Comparison of ENCODE assay signal across 9 cellular contexts in the genomic region with DNA sequence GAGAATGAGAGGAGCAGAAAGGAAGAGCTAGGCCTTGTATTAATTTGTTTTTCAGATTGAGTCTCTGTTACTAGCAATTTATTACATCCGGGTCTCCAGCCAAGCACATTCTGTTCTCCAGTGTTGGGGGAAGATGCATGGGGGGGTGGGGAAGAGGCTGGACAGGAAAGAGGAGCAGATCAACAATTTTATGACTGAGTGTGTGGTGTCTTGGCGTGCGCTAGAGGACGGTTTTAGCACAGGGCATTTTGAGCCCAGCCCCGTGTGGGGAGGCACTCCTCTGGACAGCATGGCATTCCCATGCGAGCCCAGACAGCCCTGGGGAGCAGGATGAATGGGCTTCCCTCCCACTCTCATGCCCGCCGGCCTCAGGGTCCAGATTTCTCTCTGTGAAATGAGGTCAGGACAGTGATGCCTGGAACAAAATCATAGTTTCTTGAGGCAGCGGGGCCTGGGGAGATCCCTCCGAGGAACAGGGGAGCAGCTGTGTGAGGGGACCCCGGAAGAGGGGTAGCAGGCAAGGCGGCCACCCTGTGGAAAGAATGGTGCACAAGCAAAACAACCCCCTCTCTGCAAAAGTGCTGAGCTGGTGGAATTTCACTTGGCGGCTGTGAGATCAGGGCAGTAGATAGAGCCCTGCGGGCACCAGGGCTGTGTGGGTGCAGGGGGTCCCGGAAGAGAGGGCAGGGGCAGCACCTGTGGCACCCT. TPM values are rescaled to one million over a fixed set of nuclear protein-coding genes. Genes with fewer than 3 reads are reported as not detected.
DNase-seq lines count a peak whose midpoint lies in the region; ATAC-seq, FAIRE-seq and TF ChIP-seq lines count a peak whose summit lies in the region.
"Had no signal": no experiment of that assay in that cellular context is flagged by ENCODE, and none has a peak within 500 bp of the region (broad histone marks: within the 10 kb centered on the region; RNA-seq: fewer than 3 reads in every experiment).

No MANE protein-coding gene starts in this region.

- H3K9me3 Mint-ChIP-seq in activated T-helper 2 cell treated with anti-CD3 and anti-CD28 coated beads, Interferon-gamma antibody, Interleukin-2, Interleukin-4, amounts not matched to agents 10 μg/mL and 5 μg/mL and 100 μg/mL, durations not matched to agents 14 hours and 24 hours and 36 hours: no peaks in the 10 kb centered on the region

- no peak overlapping the region for H3K27ac Mint-ChIP-seq in activated T-helper 2 cell treated with anti-CD3 and anti-CD28 coated beads, Interferon-gamma antibody, Interleukin-2, Interleukin-4, amounts not matched to agents 10 μg/mL and 5 μg/mL and 100 μg/mL, durations not matched to agents 14 hours and 24 hours and 36 hours

- H3K36me3 ChIP-seq in endothelial cell of umbilical vein (ENCODE audit: control insufficient read depth in 2 of 2, extremely low read depth in 1 of 2, insufficient read depth in 2 of 2, low read length in 2 of 2): no peaks in the 10 kb centered on the region
- H3K36me3 ChIP-seq in stomach smooth muscle (ENCODE audit: control insufficient read depth in 2 of 2, insufficient read depth in 2 of 2, low read length in 2 of 2): no peaks in the 10 kb centered on the region
- no peaks in the 10 kb centered on the region for H3K36me3 ChIP-seq in WERI-Rb-1

- no peaks in the 10 kb centered on the region for H4K20me1 ChIP-seq in endothelial cell of umbilical vein (replicated peaks; ENCODE audit: control insufficient read depth, extremely low read depth, insufficient read depth, low read length)

- H3K4me1 Mint-ChIP-seq in activated T-helper 2 cell treated with anti-CD3 and anti-CD28 coated beads, Interferon-gamma antibody, Interleukin-2, Interleukin-4, amounts not matched to agents 10 μg/mL and 5 μg/mL and 100 μg/mL, durations not matched to agents 14 hours and 24 hours and 36 hours (ENCODE audit: low read depth): no peaks in the 10 kb centered on the region

- H3K9me3 ChIP-seq in endothelial cell of umbilical vein (replicated peaks; ENCODE audit: control insufficient read depth, insufficient read depth, low read length) (no peaks in the 10 kb centered on the region), stomach smooth muscle (ENCODE audit: control insufficient read depth in 2 of 2, low read length in 2 of 2) (no peaks in the 10 kb centered on the region), WERI-Rb-1 (ENCODE audit: severe bottlenecking) (no peaks in the 10 kb centered on the region)

- DNase-seq in LHCN-M2 (ENCODE audit: low read depth) (peak; percentile 68), endothelial cell of umbilical vein (ENCODE audit: low read depth, low spot score) (peak; percentile 50), medulla oblongata (ENCODE audit: extremely low spot score) (peak; percentile 40), NCI-H748 (lab: John Stamatoyannopoulos, UW; ENCODE audit: unreplicated experiment) (no peak), WERI-Rb-1 (no peak)
- no peak for DNase-seq in activated T-helper 2 cell treated with anti-CD3 and anti-CD28 coated beads, Interferon-gamma antibody, Interleukin-2, Interleukin-4, amounts not matched to agents 10 μg/mL and 5 μg/mL and 100 μg/mL, durations not matched to agents 14 hours and 24 hours and 36 hours (ENCODE audit: low spot score)

- no peak for TF ChIP-seq CTCF in endothelial cell of umbilical vein (IDR thresholded peaks at IDR 0.05; ENCODE audit: extremely low read depth in 1 of 2, insufficient read depth in 1 of 2, low read depth in 1 of 2, low read length in 2 of 2)
- TF ChIP-seq CTCF in WERI-Rb-1 (IDR thresholded peaks at IDR 0.05; ENCODE audit: low read depth, low read length): no peak

- H3K27ac ChIP-seq in endothelial cell of umbilical vein (ENCODE audit: insufficient read depth, low read depth, low read length): peak overlapping the region; percentile 6
- H3K27ac ChIP-seq in stomach smooth muscle (ENCODE audit: low read length): peak overlapping the region; percentile 55
- no peak overlapping the region for H3K27ac ChIP-seq in WERI-Rb-1

- H3K4me3 ChIP-seq in endothelial cell of umbilical vein (replicated peaks in 1 of 3; ENCODE audit: insufficient read depth in 1 of 3, low read depth in 1 of 3, low read length in 3 of 3): no peak overlapping the region
- H3K4me3 ChIP-seq in stomach smooth muscle (ENCODE audit: low read length in 2 of 2): peak overlapping the region in 1 of 2 donors; percentile 8
- H3K4me3 ChIP-seq in WERI-Rb-1 (ENCODE audit: low read depth, low read length): no peak overlapping the region

- no peaks in the 10 kb centered on the region for H3K9me1 ChIP-seq in endothelial cell of umbilical vein (replicated peaks; ENCODE audit: control insufficient read depth, extremely low read depth, insufficient read depth, low read length)

- CTCF ChIA-PET in endothelial cell of umbilical vein (lab: Charles Lee): interaction anchor here (0.6 to 2.7 kb wide), 11 partner anchors 9 to 309 kb away, joined by 3 to 24 read pairs (median 4); a partner anchor contains a TSS

- H3K4me3 Mint-ChIP-seq in activated T-helper 2 cell treated with anti-CD3 and anti-CD28 coated beads, Interferon-gamma antibody, Interleukin-2, Interleukin-4, amounts not matched to agents 10 μg/mL and 5 μg/mL and 100 μg/mL, durations not matched to agents 14 hours and 24 hours and 36 hours (ENCODE audit: low read depth): no peak overlapping the region

- POLR2A ChIA-PET in endothelial cell of umbilical vein (lab: Charles Lee): no interaction called here

- peak; percentile 89 for FAIRE-seq in endothelial cell of umbilical vein (lab: Jason Lieb, UNC)
- FAIRE-seq: G401.6 had no signal

- H3K4me1 ChIP-seq in endothelial cell of umbilical vein (ENCODE audit: control insufficient read depth, extremely low read depth, insufficient read depth, low read length): peaks cover 25% of the 10 kb centered on the region
- H3K4me1 ChIP-seq in stomach smooth muscle (ENCODE audit: control insufficient read depth, insufficient read depth, low read length): peaks cover 33% of the 10 kb centered on the region

- dilution Hi-C loops in endothelial cell of umbilical vein (cut with MboI; ENCODE audit: extremely low pct_ligation_motif_present, low sequenced_read_pairs): no loop called here

- H3K4me2 ChIP-seq in endothelial cell of umbilical vein (ENCODE audit: insufficient read depth, low read length): peak overlapping the region; percentile 23

- ATAC-seq in SK-N-SH treated with all-trans-retinoic acid at 6 μM for 48 hours: no peak

- no TSS peak for BruUV-seq in endothelial cell of umbilical vein (replicated peaks; lab: Mats Ljungman, UMichigan)

- H3K27me3 ChIP-seq in endothelial cell of umbilical vein (ENCODE audit: control insufficient read depth in 2 of 2, insufficient read depth in 2 of 2, low read length in 2 of 2) (no peaks in the 10 kb centered on the region), stomach smooth muscle (ENCODE audit: control insufficient read depth in 1 of 2, insufficient read depth in 2 of 2, low read length in 2 of 2) (peaks cover 0 to 2% of the 10 kb centered on the region in 2 donors), WERI-Rb-1 (ENCODE audit: insufficient read depth, low read depth, severe bottlenecking) (no peaks in the 10 kb centered on the region)

- H3K36me3 Mint-ChIP-seq in activated T-helper 2 cell treated with anti-CD3 and anti-CD28 coated beads, Interferon-gamma antibody, Interleukin-2, Interleukin-4, amounts not matched to agents 10 μg/mL and 5 μg/mL and 100 μg/mL, durations not matched to agents 14 hours and 24 hours and 36 hours (ENCODE audit: low read depth): no peaks in the 10 kb centered on the region

- no peak overlapping the region for H2AFZ ChIP-seq in endothelial cell of umbilical vein (ENCODE audit: low read depth, low read length)

- no peak for TF ChIP-seq POLR2A in endothelial cell of umbilical vein (IDR thresholded peaks at IDR 0.05; ENCODE audit: low read depth, low read length)

- H3K27me3 Mint-ChIP-seq in activated T-helper 2 cell treated with anti-CD3 and anti-CD28 coated beads, Interferon-gamma antibody, Interleukin-2, Interleukin-4, amounts not matched to agents 10 μg/mL and 5 μg/mL and 100 μg/mL, durations not matched to agents 14 hours and 24 hours and 36 hours (ENCODE audit: low read depth): no peaks in the 10 kb centered on the region

- no peak overlapping the region for H3K9ac ChIP-seq in endothelial cell of umbilical vein (replicated peaks; ENCODE audit: extremely low read depth, insufficient read depth, low read length)
- no peak overlapping the region for H3K9ac ChIP-seq in stomach smooth muscle (ENCODE audit: low read length in 2 of 2)

- H3K79me2 ChIP-seq in endothelial cell of umbilical vein (ENCODE audit: control insufficient read depth, insufficient read depth, low read length): peaks cover 24% of the 10 kb centered on the region

- intact Hi-C loops in endothelial cell of umbilical vein (cut with micrococcal nuclease): no loop called here
- intact Hi-C loops in activated T-helper 2 cell treated with anti-CD3 and anti-CD28 coated beads, Interferon-gamma antibody, Interleukin-2, Interleukin-4, amounts not matched to agents 10 μg/mL and 5 μg/mL and 100 μg/mL, durations not matched to agents 14 hours and 24 hours and 36 hours (cut with micrococcal nuclease): no loop called here

TF ChIP-seq in endothelial cell of umbilical vein, 7 proteins besides CTCF, POLR2A, EP300 and RAD21 (continues in another document):
- TF ChIP-seq FOS (IDR thresholded peaks at IDR 0.05; ENCODE audit: borderline replicate concordance, insufficient read depth, low read length): no peak
- no peak for TF ChIP-seq JUN (IDR thresholded peaks at IDR 0.05; ENCODE audit: borderline replicate concordance, insufficient read depth, insufficient read length, low read depth)
- TF ChIP-seq EZH2 (IDR thresholded peaks at IDR 0.05; ENCODE audit: borderline replicate concordance, low read depth, low read length, severe bottlenecking): no peak

TF ChIP-seq in SK-N-SH treated with all-trans-retinoic acid at 6 μM for 48 hours, 23 proteins besides CTCF, POLR2A, EP300 and RAD21 (continues in another document):
- TF ChIP-seq ZNF565 (CRISPR knock-in tag; conservative IDR thresholded peaks at IDR 0.05; ENCODE audit: low read depth) (no peak), BACH2 (CRISPR knock-in tag; IDR thresholded peaks at IDR 0.05; ENCODE audit: borderline replicate concordance) (no peak), CSDC2 (CRISPR knock-in tag; IDR thresholded peaks at IDR 0.05) (no peak)

RNA-seq across cellular contexts. Expression of a gene that starts 16.3 kb away (rescaled TPM):
- total RNA-seq in LHCN-M2 (2014; rRNA removed) (2.2 and 3.6 TPM in 2 replicates), endothelial cell of umbilical vein (38.0 and 40.8 TPM in 2 replicates)
- polyA plus RNA-seq in LHCN-M2 (2012): 2.4 TPM
- polyA plus RNA-seq in endothelial cell of umbilical vein: 50.4 and 57.7 TPM in 2 replicates
- polyA plus RNA-seq in endothelial cell of umbilical vein (2011; cell fraction: cytosol; rRNA removed): 26.7 and 27.7 TPM in 2 replicates
- polyA plus RNA-seq in endothelial cell of umbilical vein (2011; cell fraction: nucleus; rRNA removed): 90.4 and 91.7 TPM in 2 replicates
- 12.4 and 13.2 TPM in 2 replicates for polyA plus RNA-seq in endothelial cell of umbilical vein (2012)
- 54.1 and 56.9 TPM in 2 replicates for polyA minus RNA-seq in endothelial cell of umbilical vein
- 28.9 TPM for polyA minus RNA-seq in endothelial cell of umbilical vein (2011; cell fraction: cytosol; rRNA and poly(A)+ RNA removed)
- 42.6 and 56.7 TPM in 2 replicates for polyA minus RNA-seq in endothelial cell of umbilical vein (2011; cell fraction: nucleus; rRNA and poly(A)+ RNA removed)
- total RNA-seq in activated T-helper 2 cell treated with anti-CD3 and anti-CD28 coated beads, Interferon-gamma antibody, Interleukin-2, Interleukin-4, amounts not matched to agents 10 μg/mL and 5 μg/mL and 100 μg/mL, durations not matched to agents 14 hours and 24 hours and 36 hours: 0.62 and 0.71 TPM in 2 replicates

Comparison
In these comparisons a context has a peak if more than half of its experiments do, and no peak if none do; other contexts are left out.
1. DNase-seq: peak in LHCN-M2 (single experiment), endothelial cell of umbilical vein (single experiment) and medulla oblongata (single experiment); none in NCI-H748 (single experiment), WERI-Rb-1 (single experiment) and activated T-helper 2 cell treated with anti-CD3 and anti-CD28 coated beads, Interferon-gamma antibody, Interleukin-2, Interleukin-4, amounts not matched to agents 10 μg/mL and 5 μg/mL and 100 μg/mL, durations not matched to agents 14 hours and 24 hours and 36 hours (single experiment).